ENCODE assay signal across 1 cellular context in the genomic region with DNA sequence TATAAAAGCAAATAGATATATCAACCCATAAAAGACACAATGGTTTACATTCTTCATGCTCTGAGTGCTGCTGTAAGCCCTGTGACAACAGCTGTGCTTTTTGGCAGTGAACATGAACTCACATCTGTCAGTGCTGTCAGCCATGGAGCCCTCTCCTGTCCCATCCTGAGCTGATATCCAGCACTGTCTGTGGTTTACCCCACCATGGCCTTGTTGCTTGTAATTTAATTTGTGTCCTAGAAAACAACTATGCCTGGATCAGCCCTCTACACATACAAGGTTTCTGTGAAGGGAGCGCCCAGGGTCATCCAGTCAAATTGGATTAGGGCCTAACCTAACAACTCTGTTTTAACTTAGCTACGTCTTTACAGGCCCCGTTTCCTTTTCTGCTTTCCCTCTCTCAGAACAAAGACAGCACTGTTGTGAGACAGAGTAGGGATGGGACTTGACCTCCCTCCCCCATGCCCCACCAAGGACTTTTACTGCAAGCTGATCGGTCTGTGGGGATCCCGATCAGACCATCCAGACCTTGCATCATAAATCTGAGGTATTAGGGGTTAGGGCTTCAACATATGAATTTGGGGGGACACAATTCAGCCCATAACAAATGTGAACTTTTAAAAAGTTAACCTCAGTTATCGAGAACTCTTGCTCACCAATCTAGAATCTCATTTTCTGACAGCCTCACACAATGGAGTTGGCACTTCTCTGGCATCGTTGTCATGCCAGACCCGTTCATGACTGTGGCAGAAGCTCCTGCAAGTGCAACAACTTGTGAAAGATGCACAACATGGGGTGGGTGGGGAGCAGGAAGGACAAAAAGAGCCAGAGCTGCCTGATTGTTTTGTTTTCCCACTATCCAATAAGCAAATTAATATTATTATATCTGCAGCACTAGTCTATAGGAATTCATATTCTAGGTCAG.
TF ChIP-seq lines count a peak whose summit lies in the region.

No MANE protein-coding gene starts in this region.

TF ChIP-seq in HepG2, 621 proteins besides CTCF, POLR2A, EP300 and RAD21 (continued from another document):
- TF ChIP-seq SP4 (CRISPR knock-in tag; IDR thresholded peaks at IDR 0.05) (0 out of 2 replicates have a peak, but pooled peaks have one; percentile 19), FOXK1 (CRISPR knock-in tag; IDR thresholded peaks at IDR 0.05; ENCODE audit: borderline replicate concordance, low read depth) (no peak), ZC3H4 (CRISPR knock-in tag; IDR thresholded peaks at IDR 0.05; ENCODE audit: borderline replicate concordance) (no peak), ATF5 (CRISPR knock-in tag; IDR thresholded peaks at IDR 0.05; ENCODE audit: low read depth) (no peak), HNRNPUL1 (IDR thresholded peaks at IDR 0.05; ENCODE audit: low read depth, low read length) (no peak), ZNF431 (CRISPR knock-in tag; IDR thresholded peaks at IDR 0.05; ENCODE audit: borderline replicate concordance, low read depth) (no peak), SP5 (CRISPR knock-in tag; IDR thresholded peaks at IDR 0.05; ENCODE audit: borderline replicate concordance, low read depth) (no peak), ZMAT3 (CRISPR knock-in tag; conservative IDR thresholded peaks at IDR 0.05) (no peak), HES4 (CRISPR knock-in tag; IDR thresholded peaks at IDR 0.05; ENCODE audit: borderline replicate concordance) (no peak), MXD4 (CRISPR knock-in tag; IDR thresholded peaks at IDR 0.05) (no peak), PRDM4 (CRISPR knock-in tag; IDR thresholded peaks at IDR 0.05; ENCODE audit: borderline replicate concordance) (no peak), RCOR2 (CRISPR knock-in tag; IDR thresholded peaks at IDR 0.05) (0 out of 2 replicates have a peak, but pooled peaks have one; percentile 31), ZNF383 (CRISPR knock-in tag; IDR thresholded peaks at IDR 0.05; ENCODE audit: borderline replicate concordance) (no peak), ZNF580 (CRISPR knock-in tag; IDR thresholded peaks at IDR 0.05; ENCODE audit: borderline replicate concordance, low read depth) (no peak), ZNF331 (CRISPR knock-in tag; IDR thresholded peaks at IDR 0.05) (peak; percentile 52; the same call in 1 of the 2 replicates), MYPOP (CRISPR knock-in tag; IDR thresholded peaks at IDR 0.05) (0 out of 2 replicates have a peak, but pooled peaks have one; percentile 22), SNAPC4 (CRISPR knock-in tag; IDR thresholded peaks at IDR 0.05) (no peak), EZH2 (conservative IDR thresholded peaks at IDR 0.05; ENCODE audit: low read depth, low read length) (no peak), ZNF460 (CRISPR knock-in tag; IDR thresholded peaks at IDR 0.05; ENCODE audit: borderline replicate concordance) (no peak), BCL6 (CRISPR knock-in tag; IDR thresholded peaks at IDR 0.05) (peak; percentile 78; the same call in 1 of the 2 replicates), SAP130 (CRISPR knock-in tag; IDR thresholded peaks at IDR 0.05; ENCODE audit: low read depth) (peak; percentile 35; the same call in 1 of the 2 replicates), SNAPC2 (CRISPR knock-in tag; IDR thresholded peaks at IDR 0.05) (no peak; the same call in 1 of the 2 replicates), ZNF292 (CRISPR knock-in tag; IDR thresholded peaks at IDR 0.05; ENCODE audit: borderline replicate concordance, low read depth) (no peak), NFIB (CRISPR knock-in tag; IDR thresholded peaks at IDR 0.05; ENCODE audit: borderline replicate concordance) (no peak), HOXA3 (CRISPR knock-in tag; IDR thresholded peaks at IDR 0.05) (peak; percentile 24; the same call in 1 of the 2 replicates), ZNF737 (CRISPR knock-in tag; IDR thresholded peaks at IDR 0.05; ENCODE audit: borderline replicate concordance) (no peak), ZNF572 (CRISPR knock-in tag; IDR thresholded peaks at IDR 0.05) (no peak), CAMTA2 (CRISPR knock-in tag; IDR thresholded peaks at IDR 0.05; ENCODE audit: borderline replicate concordance) (no peak), ELF1 (CRISPR knock-in tag; IDR thresholded peaks at IDR 0.05) (no peak), ZNF788 (CRISPR knock-in tag; IDR thresholded peaks at IDR 0.05; ENCODE audit: borderline replicate concordance) (no peak), ZNF343 (CRISPR knock-in tag; IDR thresholded peaks at IDR 0.05) (no peak)
- TF ChIP-seq, protein P1, sequence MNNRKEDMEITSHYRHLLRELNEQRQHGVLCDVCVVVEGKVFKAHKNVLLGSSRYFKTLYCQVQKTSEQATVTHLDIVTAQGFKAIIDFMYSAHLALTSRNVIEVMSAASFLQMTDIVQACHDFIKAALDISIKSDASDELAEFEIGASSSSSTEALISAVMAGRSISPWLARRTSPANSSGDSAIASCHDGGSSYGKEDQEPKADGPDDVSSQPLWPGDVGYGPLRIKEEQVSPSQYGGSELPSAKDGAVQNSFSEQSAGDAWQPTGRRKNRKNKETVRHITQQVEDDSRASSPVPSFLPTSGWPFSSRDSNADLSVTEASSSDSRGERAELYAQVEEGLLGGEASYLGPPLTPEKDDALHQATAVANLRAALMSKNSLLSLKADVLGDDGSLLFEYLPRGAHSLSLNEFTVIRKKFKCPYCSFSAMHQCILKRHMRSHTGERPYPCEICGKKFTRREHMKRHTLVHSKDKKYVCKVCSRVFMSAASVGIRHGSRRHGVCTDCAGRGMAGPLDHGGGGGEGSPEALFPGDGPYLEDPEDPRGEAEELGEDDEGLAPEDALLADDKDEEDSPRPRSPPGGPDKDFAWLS (CRISPR knock-in tag; IDR thresholded peaks at IDR 0.05; ENCODE audit: borderline replicate concordance), result no peak
- TF ChIP-seq, protein P2, sequence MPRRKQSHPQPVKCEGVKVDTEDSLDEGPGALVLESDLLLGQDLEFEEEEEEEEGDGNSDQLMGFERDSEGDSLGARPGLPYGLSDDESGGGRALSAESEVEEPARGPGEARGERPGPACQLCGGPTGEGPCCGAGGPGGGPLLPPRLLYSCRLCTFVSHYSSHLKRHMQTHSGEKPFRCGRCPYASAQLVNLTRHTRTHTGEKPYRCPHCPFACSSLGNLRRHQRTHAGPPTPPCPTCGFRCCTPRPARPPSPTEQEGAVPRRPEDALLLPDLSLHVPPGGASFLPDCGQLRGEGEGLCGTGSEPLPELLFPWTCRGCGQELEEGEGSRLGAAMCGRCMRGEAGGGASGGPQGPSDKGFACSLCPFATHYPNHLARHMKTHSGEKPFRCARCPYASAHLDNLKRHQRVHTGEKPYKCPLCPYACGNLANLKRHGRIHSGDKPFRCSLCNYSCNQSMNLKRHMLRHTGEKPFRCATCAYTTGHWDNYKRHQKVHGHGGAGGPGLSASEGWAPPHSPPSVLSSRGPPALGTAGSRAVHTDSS (CRISPR knock-in tag; conservative IDR thresholded peaks at IDR 0.05), result no peak
- TF ChIP-seq, protein P3, sequence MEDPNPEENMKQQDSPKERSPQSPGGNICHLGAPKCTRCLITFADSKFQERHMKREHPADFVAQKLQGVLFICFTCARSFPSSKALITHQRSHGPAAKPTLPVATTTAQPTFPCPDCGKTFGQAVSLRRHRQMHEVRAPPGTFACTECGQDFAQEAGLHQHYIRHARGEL (CRISPR knock-in tag; IDR thresholded peaks at IDR 0.05), result no peak
